Comparison of ENCODE assay signal across 26 cellular contexts in genomic region chr3:131388400-131388799, GRCh38. TPM values are rescaled to one million over a fixed set of nuclear protein-coding genes. Genes with fewer than 3 reads are reported as not detected.
DNase-seq lines count a peak whose midpoint lies in the region; ATAC-seq and TF ChIP-seq lines count a peak whose summit lies in the region.
"Had no signal": no experiment of that assay in that cellular context is flagged by ENCODE, and none has a peak within 500 bp of the region (broad histone marks: within the 10 kb centered on the region; RNA-seq: fewer than 3 reads in every experiment).

No MANE protein-coding gene starts in this region.

- DNase-seq in AG09309 (ENCODE audit: low read depth) = peak; percentile 7
- DNase-seq in Karpas-422 = peak; percentile 17
- peak; percentile 55 to 74 for DNase-seq in dermis microvascular lymphatic vessel endothelial cell (ENCODE audit: low read depth in 2 of 2)
- DNase-seq in mesenchymal stem cell = no peak
- no peak for DNase-seq in NCI-H187 treated with DMSO at 0.1 percent for 48 hours (lab: John Stamatoyannopoulos, UW)
- DNase-seq in tibial artery = no peak
- DNase-seq in NCI-H226 = no peak
- DNase-seq: activated CD4-positive, alpha-beta T cell treated with anti-CD3 and anti-CD28 coated beads for 4 hours; activated naive CD4-positive, alpha-beta T cell treated with anti-CD3 and anti-CD28 coated beads, Interleukin-2, amount 50 U/mL, for 16 hours; activated T-cell treated with anti-CD3 and anti-CD28 coated beads for 4 hours; amygdala; BE2C; CD8-positive, alpha-beta memory T cell; DMS153; effector memory CD4-positive, alpha-beta T cell; hippocampal formation; NCI-H510A; SJCRH30; stimulated activated naive B cell treated with anti-CD40 and anti-IgM and Interleukin-4, amounts not matched to agents 10 μg/mL and 1 μg/mL and 100 μg/mL, for 72 hours; substantia nigra; SW 1271; T-helper 9 cell had no signal

- H3K27ac ChIP-seq in Karpas-422 (ENCODE audit: low read length) (no peak overlapping the region), mesenchymal stem cell (ENCODE audit: low read length, poor library complexity, severe bottlenecking) (no peak overlapping the region), tibial artery (no peak overlapping the region)
- H3K27ac ChIP-seq: SJCRH30 had no signal

- H2AFZ ChIP-seq in Karpas-422 (ENCODE audit: low read length) = no peak overlapping the region
- H2AFZ ChIP-seq in mesenchymal stem cell (ENCODE audit: low read depth, low read length) = no peak overlapping the region

- 61% methylated on average over 2 of the region's 2 CpGs for WGBS in mesenchymal stem cell

- H4K20me1 ChIP-seq in Karpas-422 (ENCODE audit: insufficient read depth, low read depth, low read length) = no peaks in the 10 kb centered on the region

- no peak overlapping the region for H3K4me2 ChIP-seq in Karpas-422 (ENCODE audit: low read depth, low read length, poor library complexity, severe bottlenecking)
- no peak overlapping the region for H3K4me2 ChIP-seq in mesenchymal stem cell (ENCODE audit: low read length, poor library complexity, severe bottlenecking)

- H2BK12ac ChIP-seq in mesenchymal stem cell (ENCODE audit: low read length in 2 of 2) = no peak overlapping the region

- no peak overlapping the region for H3K14ac ChIP-seq in mesenchymal stem cell (ENCODE audit: low read length in 2 of 2)

- intact Hi-C loops in tibial artery (cut with DNase I; ENCODE audit: low total_unique reads) = loop anchor here (10.0 kb wide), 1 partner anchor 494 kb away; the partner anchor contains the start of gene ATP2C1

- no peak overlapping the region for H3K4me3 ChIP-seq in AG09309 (ENCODE audit: control insufficient read depth, low read depth, low read length)
- no peak overlapping the region for H3K4me3 ChIP-seq in Karpas-422 (ENCODE audit: low read length)
- no peak overlapping the region for H3K4me3 ChIP-seq in mesenchymal stem cell (ENCODE audit: insufficient read depth in 1 of 2, low read depth in 1 of 2, low read length in 2 of 2)
- H3K4me3 ChIP-seq in tibial artery = no peak overlapping the region
- H3K4me3 ChIP-seq: HAP-1, lung, SJCRH30 had no signal

- H4K8ac ChIP-seq in mesenchymal stem cell (ENCODE audit: low read length) = no peak overlapping the region

- H3K18ac ChIP-seq in mesenchymal stem cell (ENCODE audit: low read depth in 1 of 2, low read length in 2 of 2) = no peak overlapping the region

- ATAC-seq in GM21717 (IDR thresholded peaks at IDR 0.05; ENCODE audit: unreplicated experiment) = no peak
- ATAC-seq: natural killer cell treated with Interleukin-12 subunit alpha and Interleukin-12 subunit beta and Interleukin-15 and Interleukin-18, amount 100 ng/mL, for 72 hours; stimulated activated naive B cell treated with anti-CD40 and anti-IgM and Interleukin-4, amounts not matched to agents 10 μg/mL and 1 μg/mL and 100 μg/mL, for 72 hours had no signal

- H3K23ac ChIP-seq in mesenchymal stem cell (ENCODE audit: low read length in 2 of 2) = no peak overlapping the region

- H4K91ac ChIP-seq in mesenchymal stem cell (ENCODE audit: low read length) = no peak overlapping the region

- H3K9ac ChIP-seq in Karpas-422 (ENCODE audit: low read length) (no peak overlapping the region), mesenchymal stem cell (ENCODE audit: low read length) (peak overlapping the region; percentile 2)

- H3K9me3 ChIP-seq in Karpas-422 (ENCODE audit: low read length) (no peaks in the 10 kb centered on the region), mesenchymal stem cell (ENCODE audit: control insufficient read depth, low read length) (no peaks in the 10 kb centered on the region), tibial artery (no peaks in the 10 kb centered on the region)
- H3K9me3 ChIP-seq: BE2C, HAP-1, SJCRH30 had no signal

- H3K79me1 ChIP-seq in mesenchymal stem cell (replicated peaks; ENCODE audit: low read length, poor library complexity, severe bottlenecking) = peaks cover 15% of the 10 kb centered on the region

- H3K4ac ChIP-seq in mesenchymal stem cell (ENCODE audit: low read depth in 1 of 2, low read length in 2 of 2) = no peak overlapping the region

- H3K79me2 ChIP-seq in Karpas-422 (ENCODE audit: low read length) = no peaks in the 10 kb centered on the region

- no peak overlapping the region for H2AK5ac ChIP-seq in mesenchymal stem cell (ENCODE audit: low read length, severe bottlenecking)

- H3K36me3 ChIP-seq in Karpas-422 (ENCODE audit: insufficient read depth, low read length) (no peaks in the 10 kb centered on the region), mesenchymal stem cell (ENCODE audit: control insufficient read depth in 1 of 2, insufficient read depth in 2 of 2, low read depth in 1 of 2, low read length in 2 of 2) (peaks cover 20 to 32% of the 10 kb centered on the region in 2 experiments), tibial artery (peaks cover 0 to 26% (median 0%) of the 10 kb centered on the region in 3 donors)
- H3K36me3 ChIP-seq: SJCRH30 had no signal

- H3K4me1 ChIP-seq in Karpas-422 (ENCODE audit: low read length) (no peaks in the 10 kb centered on the region), mesenchymal stem cell (ENCODE audit: control insufficient read depth, insufficient read depth, low read depth, low read length) (no peaks in the 10 kb centered on the region), tibial artery (peaks cover 0 to 7% (median 0%) of the 10 kb centered on the region in 4 donors)
- H3K4me1 ChIP-seq: BE2C, HAP-1, SJCRH30 had no signal

- no peak overlapping the region for H2BK5ac ChIP-seq in mesenchymal stem cell (ENCODE audit: low read depth, low read length, poor library complexity, severe bottlenecking)

- H3K9me2 ChIP-seq in Karpas-422 (replicated peaks; ENCODE audit: insufficient read depth, low read length) = no peaks in the 10 kb centered on the region

- no peak for TF ChIP-seq CTCF in AG09309 (IDR thresholded peaks at IDR 0.05; ENCODE audit: control insufficient read depth, insufficient read depth, low read depth, low read length, missing control alignments)
- TF ChIP-seq CTCF in tibial artery (IDR thresholded peaks at IDR 0.05) = no peak

- H3K27me3 ChIP-seq in Karpas-422 (ENCODE audit: low read length) = no peaks in the 10 kb centered on the region
- H3K27me3 ChIP-seq in mesenchymal stem cell (ENCODE audit: control insufficient read depth in 1 of 2, insufficient read depth in 1 of 2, low read length in 2 of 2) = no peaks in the 10 kb centered on the region
- H3K27me3 ChIP-seq in tibial artery = no peaks in the 10 kb centered on the region
- H3K27me3 ChIP-seq: BE2C, SJCRH30 had no signal

- H2BK15ac ChIP-seq in mesenchymal stem cell (ENCODE audit: low read depth, poor library complexity, severe bottlenecking) = no peak overlapping the region

- H2BK120ac ChIP-seq in mesenchymal stem cell (ENCODE audit: low read depth, low read length) = no peak overlapping the region

RNA-seq across cellular contexts. Expression of gene NUDT16, which starts 6.8 kb away (rescaled TPM):
- 0.93 and 3.1 TPM in 2 replicates for total RNA-seq in Karpas-422 (2014; rRNA removed; shearing (Covaris generic); ENCODE audit: low replicate concordance)
- total RNA-seq in dermis microvascular lymphatic vessel endothelial cell = 13.8 and 15.7 TPM in 2 replicates
- polyA plus RNA-seq in mesenchymal stem cell (2013, experiment 1 of 2) = 9.2 TPM
- polyA plus RNA-seq in mesenchymal stem cell (2013, experiment 2 of 2) = 8.6 TPM

Comparison
In these comparisons a context has a peak if more than half of its experiments do, and no peak if none do; other contexts are left out.
1. DNase-seq: peak in AG09309 (single experiment), Karpas-422 (single experiment) and dermis microvascular lymphatic vessel endothelial cell (2 of 2); none in mesenchymal stem cell (single experiment), NCI-H187 treated with DMSO at 0.1 percent for 48 hours (single experiment), tibial artery (0 of 2) and NCI-H226 (single experiment).